In the genomic region with DNA sequence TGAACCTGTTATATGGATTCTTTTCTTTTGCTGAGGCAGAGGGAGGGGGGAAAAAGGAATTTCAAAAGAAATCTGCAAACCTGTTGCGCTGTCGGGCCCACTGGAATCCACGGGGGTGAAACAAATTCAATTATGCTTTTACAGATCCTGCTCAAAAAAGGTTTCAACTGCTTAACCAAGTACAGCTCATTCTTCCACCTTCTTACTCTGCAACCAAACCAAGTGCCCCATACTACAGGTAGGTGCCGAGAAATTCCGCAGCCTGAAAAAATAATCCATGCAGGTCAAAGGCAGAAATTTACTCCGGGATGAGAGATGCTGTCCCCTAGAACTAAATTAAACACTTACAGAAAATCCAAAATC, we compare ENCODE assay signal across 9 cellular contexts. TPM values are rescaled to one million over a fixed set of nuclear protein-coding genes. Genes with fewer than 3 reads are reported as not detected.
DNase-seq lines count a peak whose midpoint lies in the region; ATAC-seq and TF ChIP-seq lines count a peak whose summit lies in the region.
"Had no signal": no experiment of that assay in that cellular context is flagged by ENCODE, and none has a peak within 500 bp of the region (broad histone marks: within the 10 kb centered on the region; RNA-seq: fewer than 3 reads in every experiment).

No MANE protein-coding gene starts in this region.

- no peak for DNase-seq in activated CD8-positive, alpha-beta T cell treated with anti-CD3 and anti-CD28 coated beads for 36 hours
- no peak for DNase-seq in activated CD8-positive, alpha-beta T cell treated with anti-CD3 and anti-CD28 coated beads, Interleukin-2, amount 10 ng/mL, durations not matched to agents 7 days and 5 days
- DNase-seq in breast epithelium (ENCODE audit: low spot score in 2 of 2) (no peak), memory B cell (ENCODE audit: low spot score in 2 of 2) (no peak), transverse colon (no peak), NCI-H1092 (lab: John Stamatoyannopoulos, UW) (no peak)
- no peak for DNase-seq in stimulated activated naive CD4-positive, alpha-beta T cell treated with Interleukin-2 at 50 U/mL for 16 hours (lab: John Stamatoyannopoulos, UW)

- CTCF ChIA-PET in activated CD8-positive, alpha-beta T cell treated with anti-CD3 and anti-CD28 coated beads for 36 hours (lab: Charles Lee): interaction anchor here (0.7 to 9.6 kb wide), 34 partner anchors 10 to 180 kb away, joined by 3 to 130 read pairs (median 4); a partner anchor contains a TSS
- CTCF ChIA-PET in activated CD8-positive, alpha-beta T cell treated with anti-CD3 and anti-CD28 coated beads, Interleukin-2, amount 10 ng/mL, durations not matched to agents 7 days and 5 days (lab: Charles Lee): interaction anchor here (0.6 to 5.9 kb wide), 42 partner anchors 9 to 217 kb away, joined by 3 to 135 read pairs (median 5); a partner anchor contains a TSS

- H3K9me3 Mint-ChIP-seq in activated CD8-positive, alpha-beta T cell treated with anti-CD3 and anti-CD28 coated beads for 36 hours: no peaks in the 10 kb centered on the region
- no peaks in the 10 kb centered on the region for H3K9me3 Mint-ChIP-seq in activated CD8-positive, alpha-beta T cell treated with anti-CD3 and anti-CD28 coated beads, Interleukin-2, amount 10 ng/mL, durations not matched to agents 7 days and 5 days (ENCODE audit: insufficient read depth)
- no peaks in the 10 kb centered on the region for H3K9me3 Mint-ChIP-seq in memory B cell

- no peaks in the 10 kb centered on the region for H3K27me3 Mint-ChIP-seq in activated CD8-positive, alpha-beta T cell treated with anti-CD3 and anti-CD28 coated beads for 36 hours
- no peaks in the 10 kb centered on the region for H3K27me3 Mint-ChIP-seq in activated CD8-positive, alpha-beta T cell treated with anti-CD3 and anti-CD28 coated beads, Interleukin-2, amount 10 ng/mL, durations not matched to agents 7 days and 5 days (ENCODE audit: low read depth)
- no peaks in the 10 kb centered on the region for H3K27me3 Mint-ChIP-seq in memory B cell

- no peak for TF ChIP-seq CTCF in activated CD8-positive, alpha-beta T cell treated with anti-CD3 and anti-CD28 coated beads for 36 hours (IDR thresholded peaks at IDR 0.05)
- TF ChIP-seq CTCF in breast epithelium (IDR thresholded peaks at IDR 0.05) (no peak), transverse colon (IDR thresholded peaks at IDR 0.05) (no peak)

- no peaks in the 10 kb centered on the region for H3K9me3 ChIP-seq in breast epithelium
- H3K9me3 ChIP-seq in transverse colon: no peaks in the 10 kb centered on the region
- H3K9me3 ChIP-seq: BE2C had no signal

- H3K4me1 ChIP-seq in breast epithelium (no peaks in the 10 kb centered on the region), transverse colon (peaks cover 0 to 22% (median 5%) of the 10 kb centered on the region in 4 donors)
- H3K4me1 ChIP-seq: BE2C had no signal

- TF ChIP-seq EP300 in transverse colon (IDR thresholded peaks at IDR 0.05; ENCODE audit: low read depth): no peak

- H3K27ac ChIP-seq in breast epithelium: peak overlapping the region; percentile 68 to 72
- peak overlapping the region; percentile 74 to 91 (median 80) for H3K27ac ChIP-seq in transverse colon

- peaks cover 21% of the 10 kb centered on the region for H3K4me1 Mint-ChIP-seq in activated CD8-positive, alpha-beta T cell treated with anti-CD3 and anti-CD28 coated beads for 36 hours (ENCODE audit: low read depth)
- H3K4me1 Mint-ChIP-seq in activated CD8-positive, alpha-beta T cell treated with anti-CD3 and anti-CD28 coated beads, Interleukin-2, amount 10 ng/mL, durations not matched to agents 7 days and 5 days (ENCODE audit: low read depth): peaks cover 21% of the 10 kb centered on the region
- peaks cover 8% of the 10 kb centered on the region for H3K4me1 Mint-ChIP-seq in memory B cell

- in situ Hi-C loops in transverse colon (cut with MboI; ENCODE audit: low pct_ligation_motif_present in 1 of 4, low pct_unique_long_range_greater_than_20kb in 1 of 4, low sequenced_read_pairs in 3 of 4): loop anchor here in 2 of 4 donors (10.0 kb wide), 3 partner anchors 52 to 102 kb away; a partner anchor contains a TSS

- TF ChIP-seq POLR2A in breast epithelium (IDR thresholded peaks at IDR 0.05) (no peak), transverse colon (IDR thresholded peaks at IDR 0.05) (no peak)

- 43 to 45% methylated on average over 6 of the region's 6 CpGs for WGBS in transverse colon (ENCODE audit: low coverage in 1 of 2), 2 donors

- H3K27ac Mint-ChIP-seq in activated CD8-positive, alpha-beta T cell treated with anti-CD3 and anti-CD28 coated beads for 36 hours: peak overlapping the region; percentile 66
- H3K27ac Mint-ChIP-seq in activated CD8-positive, alpha-beta T cell treated with anti-CD3 and anti-CD28 coated beads, Interleukin-2, amount 10 ng/mL, durations not matched to agents 7 days and 5 days: no peak overlapping the region
- peak overlapping the region; percentile 53 for H3K27ac Mint-ChIP-seq in memory B cell

- H3K27me3 ChIP-seq in breast epithelium (no peaks in the 10 kb centered on the region), transverse colon (peaks cover 2% of the 10 kb centered on the region)

- H3K4me3 Mint-ChIP-seq in activated CD8-positive, alpha-beta T cell treated with anti-CD3 and anti-CD28 coated beads for 36 hours: peak overlapping the region; percentile 23
- H3K4me3 Mint-ChIP-seq in activated CD8-positive, alpha-beta T cell treated with anti-CD3 and anti-CD28 coated beads, Interleukin-2, amount 10 ng/mL, durations not matched to agents 7 days and 5 days: no peak overlapping the region
- H3K4me3 Mint-ChIP-seq in memory B cell: no peak overlapping the region

- ATAC-seq in activated CD8-positive, alpha-beta T cell treated with anti-CD3 and anti-CD28 coated beads for 36 hours: no peak
- ATAC-seq in activated CD8-positive, alpha-beta T cell treated with anti-CD3 and anti-CD28 coated beads, Interleukin-2, amount 10 ng/mL, durations not matched to agents 7 days and 5 days: no peak
- no peak for ATAC-seq in memory B cell (ENCODE audit: low read depth)
- ATAC-seq in HG03108 (IDR thresholded peaks at IDR 0.05; ENCODE audit: unreplicated experiment): no peak

- intact Hi-C loops in activated CD8-positive, alpha-beta T cell treated with anti-CD3 and anti-CD28 coated beads for 36 hours (cut with micrococcal nuclease): loop anchor here (5.0 kb wide), 2 partner anchors 80 to 100 kb away; no protein-coding TSS in a partner anchor
- intact Hi-C loops in breast epithelium (cut with DNase I; ENCODE audit: low total_unique reads): no loop called here
- intact Hi-C loops in transverse colon (cut with DNase I; ENCODE audit: low total_unique reads): no loop called here

- H3K4me3 ChIP-seq in breast epithelium (peak overlapping the region in 2 of 3 donors; percentile 49 to 59), transverse colon (peak overlapping the region in 3 of 4 donors; percentile 32 to 53 (median 39))

- no peaks in the 10 kb centered on the region for H3K36me3 Mint-ChIP-seq in activated CD8-positive, alpha-beta T cell treated with anti-CD3 and anti-CD28 coated beads for 36 hours (ENCODE audit: low read depth)
- no peaks in the 10 kb centered on the region for H3K36me3 Mint-ChIP-seq in activated CD8-positive, alpha-beta T cell treated with anti-CD3 and anti-CD28 coated beads, Interleukin-2, amount 10 ng/mL, durations not matched to agents 7 days and 5 days (ENCODE audit: low read depth)
- no peaks in the 10 kb centered on the region for H3K36me3 Mint-ChIP-seq in memory B cell

- POLR2A ChIA-PET in activated CD8-positive, alpha-beta T cell treated with anti-CD3 and anti-CD28 coated beads for 36 hours (lab: Charles Lee): interaction anchor here (0.7 to 3.8 kb wide), 9 partner anchors 35 to 86 kb away, joined by 3 to 17 read pairs (median 4); a partner anchor contains a TSS
- POLR2A ChIA-PET in activated CD8-positive, alpha-beta T cell treated with anti-CD3 and anti-CD28 coated beads, Interleukin-2, amount 10 ng/mL, durations not matched to agents 7 days and 5 days (lab: Charles Lee): interaction anchor here (1.0 to 4.3 kb wide), 12 partner anchors 46 to 100 kb away, joined by 3 to 44 read pairs (median 6); a partner anchor contains a TSS

- H3K36me3 ChIP-seq in breast epithelium (no peaks in the 10 kb centered on the region), transverse colon (no peaks in the 10 kb centered on the region)
- H3K36me3 ChIP-seq: BE2C had no signal

RNA-seq across cellular contexts. Expression of a gene that starts 0.4 kb away (rescaled TPM):
- total RNA-seq in activated CD8-positive, alpha-beta T cell treated with anti-CD3 and anti-CD28 coated beads for 36 hours: 1 to 10 TPM in 1 of 2 experiments, under 1 TPM in 1; 0.34 to 1.1 TPM
- under 1 TPM in 1 of 2 experiments, not detected in 1; 0.05 TPM for total RNA-seq in activated CD8-positive, alpha-beta T cell treated with anti-CD3 and anti-CD28 coated beads, Interleukin-2, amount 10 ng/mL, durations not matched to agents 7 days and 5 days
- total RNA-seq in breast epithelium (10 to 100 TPM in 1 of 3 donors, 1 to 10 TPM in 1, not detected in 1; 8.5 to 19.0 TPM), transverse colon (10 to 100 TPM; 31.9 to 84.2 (median 38.2) TPM)
